In genomic region chr14:73526036-73526984, GRCh38 we compare ENCODE assay signal across 12 cellular contexts. TPM values are rescaled to one million over a fixed set of nuclear protein-coding genes. Genes with fewer than 3 reads are reported as not detected.
DNase-seq lines count a peak whose midpoint lies in the region; TF ChIP-seq lines count a peak whose summit lies in the region.
"Had no signal": no experiment of that assay in that cellular context is flagged by ENCODE, and none has a peak within 500 bp of the region (broad histone marks: within the 10 kb centered on the region; RNA-seq: fewer than 3 reads in every experiment).

No MANE protein-coding gene starts in this region.

- no peak overlapping the region for H3K4me3 ChIP-seq in sigmoid colon
- H3K4me3 ChIP-seq in brain microvascular endothelial cell (ENCODE audit: low read depth, low read length) = no peak overlapping the region

- peak; percentile 71 for DNase-seq in NCI-H2196 (lab: John Stamatoyannopoulos, UW; ENCODE audit: unreplicated experiment)
- DNase-seq in fibroblast of gingiva (ENCODE audit: low read depth) = peak; percentile 26
- DNase-seq in sigmoid colon = peak; percentile 80
- no peak for DNase-seq in brain microvascular endothelial cell
- DNase-seq in activated naive CD4-positive, alpha-beta T cell treated with anti-CD3 and anti-CD28 coated beads, Interleukin-2, amount 10 ng/mL, durations not matched to agents 7 days and 5 days = no peak
- DNase-seq in GM19238 (ENCODE audit: insufficient read length, low spot score) = no peak
- DNase-seq: activated CD4-positive, alpha-beta T cell treated with anti-CD3 and anti-CD28 coated beads for 4 hours; activated naive CD4-positive, alpha-beta T cell treated with anti-CD3 and anti-CD28 coated beads for 36 hours; GOT3; NCI-H1105; RPMI8226 had no signal

- H3K36me3 ChIP-seq in sigmoid colon (no peaks in the 10 kb centered on the region), brain microvascular endothelial cell (replicated peaks) (no peaks in the 10 kb centered on the region)

- no peak overlapping the region for H3K27ac Mint-ChIP-seq in activated naive CD4-positive, alpha-beta T cell treated with anti-CD3 and anti-CD28 coated beads, Interleukin-2, amount 10 ng/mL, durations not matched to agents 7 days and 5 days
- H3K27ac Mint-ChIP-seq: activated naive CD4-positive, alpha-beta T cell treated with anti-CD3 and anti-CD28 coated beads for 36 hours had no signal

- peaks cover 7% of the 10 kb centered on the region for H3K27me3 Mint-ChIP-seq in activated naive CD4-positive, alpha-beta T cell treated with anti-CD3 and anti-CD28 coated beads, Interleukin-2, amount 10 ng/mL, durations not matched to agents 7 days and 5 days

- TF ChIP-seq POLR2A in sigmoid colon (IDR thresholded peaks at IDR 0.05) = no peak

- H3K9me3 ChIP-seq in sigmoid colon = no peaks in the 10 kb centered on the region

- peaks cover 0 to 12% (median 11%) of the 10 kb centered on the region in 4 donors for H3K4me1 ChIP-seq in sigmoid colon

- WGBS in sigmoid colon, 2 donors = 87 to 97% methylated on average over 6 of the region's 6 CpGs

- in situ Hi-C loops in brain microvascular endothelial cell (cut with HindIII; ENCODE audit: low pct_ligation_motif_present, low sequenced_read_pairs) = no loop called here

- intact Hi-C loops in sigmoid colon (cut with DNase I) = loop anchor here (5.0 kb wide), 1 partner anchor 41 kb away; the partner anchor contains the start of gene ACOT2

- H3K27ac ChIP-seq in sigmoid colon = peak overlapping the region; percentile 11 to 70 (median 51)
- no peak overlapping the region for H3K27ac ChIP-seq in brain microvascular endothelial cell

- no peaks in the 10 kb centered on the region for H3K36me3 Mint-ChIP-seq in activated naive CD4-positive, alpha-beta T cell treated with anti-CD3 and anti-CD28 coated beads, Interleukin-2, amount 10 ng/mL, durations not matched to agents 7 days and 5 days

- H3K9me3 Mint-ChIP-seq in activated naive CD4-positive, alpha-beta T cell treated with anti-CD3 and anti-CD28 coated beads, Interleukin-2, amount 10 ng/mL, durations not matched to agents 7 days and 5 days = no peaks in the 10 kb centered on the region
- H3K9me3 Mint-ChIP-seq: activated naive CD4-positive, alpha-beta T cell treated with anti-CD3 and anti-CD28 coated beads for 36 hours had no signal

- H3K4me1 Mint-ChIP-seq in activated naive CD4-positive, alpha-beta T cell treated with anti-CD3 and anti-CD28 coated beads, Interleukin-2, amount 10 ng/mL, durations not matched to agents 7 days and 5 days = no peaks in the 10 kb centered on the region

- CTCF ChIA-PET in activated naive CD4-positive, alpha-beta T cell treated with anti-CD3 and anti-CD28 coated beads, Interleukin-2, amount 10 ng/mL, durations not matched to agents 7 days and 5 days (lab: Charles Lee) = interaction anchor here (1.1 kb wide), 1 partner anchor 43 kb away, joined by 3 read pairs; the partner anchor contains the start of gene ACOT2

- no peaks in the 10 kb centered on the region for H3K27me3 ChIP-seq in sigmoid colon
- no peaks in the 10 kb centered on the region for H3K27me3 ChIP-seq in brain microvascular endothelial cell (replicated peaks)

- TF ChIP-seq EP300 in sigmoid colon (IDR thresholded peaks at IDR 0.05) = no peak

- no peak overlapping the region for H3K4me3 Mint-ChIP-seq in activated naive CD4-positive, alpha-beta T cell treated with anti-CD3 and anti-CD28 coated beads, Interleukin-2, amount 10 ng/mL, durations not matched to agents 7 days and 5 days
- H3K4me3 Mint-ChIP-seq: activated naive CD4-positive, alpha-beta T cell treated with anti-CD3 and anti-CD28 coated beads for 36 hours had no signal

- no peak for TF ChIP-seq CTCF in sigmoid colon (IDR thresholded peaks at IDR 0.05)
- no peak for TF ChIP-seq CTCF in brain microvascular endothelial cell (IDR thresholded peaks at IDR 0.05; ENCODE audit: low read depth, low read length, missing control alignments)

RNA-seq across cellular contexts. Expression of gene ACOT1, which starts 10.6 kb away (rescaled TPM):
- total RNA-seq in sigmoid colon = 10 to 100 TPM in 3 of 4 donors, 1 to 10 TPM in 1; 6.9 to 25.3 (median 19.0) TPM
- polyA plus RNA-seq in sigmoid colon = 1 to 10 TPM; 2.9 to 6.5 (median 6.0) TPM

RNA-seq across cellular contexts. Expression of gene HEATR4, which starts 32.4 kb away (rescaled TPM):
- 1 to 10 TPM in 1 of 4 donors, under 1 TPM in 2, not detected in 1; 0.28 to 1.2 (median 0.49) TPM for total RNA-seq in sigmoid colon
- polyA plus RNA-seq in sigmoid colon = under 1 TPM in 1 of 3 donors, not detected in 2; 0.03 TPM
- total RNA-seq: activated naive CD4-positive, alpha-beta T cell treated with anti-CD3 and anti-CD28 coated beads for 36 hours; kidney epithelial cell had no signal

RNA-seq across cellular contexts. Expression of gene RIOX1, which starts 35.6 kb away (rescaled TPM):
- 10 to 100 TPM in 2 of 4 donors, 1 to 10 TPM in 2; 8.9 to 15.8 (median 11.6) TPM for total RNA-seq in sigmoid colon
- 1 to 10 TPM; 3.0 to 8.2 (median 4.4) TPM for polyA plus RNA-seq in sigmoid colon

RNA-seq across cellular contexts. Expression of gene ACOT2, which starts 42.7 kb away (rescaled TPM):
- total RNA-seq in sigmoid colon = 100 to 1,000 TPM in 2 of 4 donors, 10 to 100 TPM in 2; 44.7 to 125 (median 99.0) TPM
- 10 to 100 TPM; 19.2 to 36.8 (median 22.9) TPM for polyA plus RNA-seq in sigmoid colon

Comparison
In these comparisons a context has a peak if more than half of its experiments do, and no peak if none do; other contexts are left out.
1. DNase-seq: peak in NCI-H2196 (single experiment), fibroblast of gingiva (single experiment) and sigmoid colon (single experiment); none in brain microvascular endothelial cell (single experiment), activated naive CD4-positive, alpha-beta T cell treated with anti-CD3 and anti-CD28 coated beads, Interleukin-2, amount 10 ng/mL, durations not matched to agents 7 days and 5 days (single experiment) and GM19238 (single experiment).